2 cellular contexts compared by ENCODE assay signal in genomic region chr14:53950031-53950793, GRCh38.
TF ChIP-seq lines count a peak whose summit lies in the region.

No MANE protein-coding gene starts in this region.

TF ChIP-seq in IMR-90, 13 proteins besides CTCF, POLR2A, EP300 and RAD21:
- no peak for TF ChIP-seq NFE2L2 (IDR thresholded peaks at IDR 0.05; ENCODE audit: low read depth, low read length)
- TF ChIP-seq MAFK (IDR thresholded peaks at IDR 0.05; ENCODE audit: low read depth, low read length), result no peak
- no peak for TF ChIP-seq CHD1 (IDR thresholded peaks at IDR 0.05; ENCODE audit: low read depth, low read length)
- TF ChIP-seq, protein P1, sequence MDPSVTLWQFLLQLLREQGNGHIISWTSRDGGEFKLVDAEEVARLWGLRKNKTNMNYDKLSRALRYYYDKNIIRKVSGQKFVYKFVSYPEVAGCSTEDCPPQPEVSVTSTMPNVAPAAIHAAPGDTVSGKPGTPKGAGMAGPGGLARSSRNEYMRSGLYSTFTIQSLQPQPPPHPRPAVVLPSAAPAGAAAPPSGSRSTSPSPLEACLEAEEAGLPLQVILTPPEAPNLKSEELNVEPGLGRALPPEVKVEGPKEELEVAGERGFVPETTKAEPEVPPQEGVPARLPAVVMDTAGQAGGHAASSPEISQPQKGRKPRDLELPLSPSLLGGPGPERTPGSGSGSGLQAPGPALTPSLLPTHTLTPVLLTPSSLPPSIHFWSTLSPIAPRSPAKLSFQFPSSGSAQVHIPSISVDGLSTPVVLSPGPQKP (IDR thresholded peaks at IDR 0.05; ENCODE audit: borderline replicate concordance, low read depth, low read length), result no peak
- TF ChIP-seq, protein P2, sequence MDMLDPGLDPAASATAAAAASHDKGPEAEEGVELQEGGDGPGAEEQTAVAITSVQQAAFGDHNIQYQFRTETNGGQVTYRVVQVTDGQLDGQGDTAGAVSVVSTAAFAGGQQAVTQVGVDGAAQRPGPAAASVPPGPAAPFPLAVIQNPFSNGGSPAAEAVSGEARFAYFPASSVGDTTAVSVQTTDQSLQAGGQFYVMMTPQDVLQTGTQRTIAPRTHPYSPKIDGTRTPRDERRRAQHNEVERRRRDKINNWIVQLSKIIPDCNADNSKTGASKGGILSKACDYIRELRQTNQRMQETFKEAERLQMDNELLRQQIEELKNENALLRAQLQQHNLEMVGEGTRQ (IDR thresholded peaks at IDR 0.05; ENCODE audit: low read depth, low read length), result no peak
- no peak for TF ChIP-seq SMC3 (IDR thresholded peaks at IDR 0.05; ENCODE audit: low read depth, low read length)

TF ChIP-seq in H1, 55 proteins besides CTCF, POLR2A, EP300 and RAD21:
- TF ChIP-seq TBP (IDR thresholded peaks at IDR 0.05; ENCODE audit: low read depth, low read length) (no peak), NANOG (IDR thresholded peaks at IDR 0.05; ENCODE audit: insufficient read depth, low read depth, low read length, poor library complexity, severe bottlenecking) (no peak), JUN (IDR thresholded peaks at IDR 0.05; ENCODE audit: low read depth, low read length) (no peak), CHD1 (IDR thresholded peaks at IDR 0.05; ENCODE audit: low read depth, low read length) (no peak), SRF (IDR thresholded peaks at IDR 0.05; ENCODE audit: low read depth, low read length) (no peak)
